23 cellular contexts compared by ENCODE assay signal in the genomic region with DNA sequence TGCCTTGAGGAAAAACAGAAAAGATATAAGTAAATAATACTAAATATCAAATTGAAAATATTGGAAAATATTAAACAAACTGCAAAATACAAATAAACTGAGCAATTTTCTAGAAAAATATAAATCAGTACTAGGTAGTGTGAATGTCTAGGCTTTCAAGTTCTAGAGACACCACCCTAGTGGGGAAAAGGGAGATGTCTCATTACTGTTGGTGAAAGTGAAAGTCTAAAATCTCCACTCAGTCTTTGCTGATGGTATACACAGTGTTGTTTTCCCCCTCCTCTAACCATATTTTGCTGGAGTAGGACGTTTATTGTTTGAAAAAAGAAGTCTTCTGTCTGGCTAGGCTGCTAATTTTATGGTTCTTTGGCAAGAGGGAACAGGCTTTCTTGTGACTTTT.
A peak's percentile ranks its signal among the peaks of the same experiment; 100 is the strongest.
DNase-seq lines count a peak whose midpoint lies in the region; ATAC-seq and TF ChIP-seq lines count a peak whose summit lies in the region.
"Had no signal": no experiment of that assay in that cellular context is flagged by ENCODE, and none has a peak within 500 bp of the region (broad histone marks: within the 10 kb centered on the region; RNA-seq: fewer than 3 reads in every experiment).

No MANE protein-coding gene starts in this region.

- no peak overlapping the region for H3K27ac ChIP-seq in PC-3 (ENCODE audit: low read length)
- H3K27ac ChIP-seq: colonic mucosa, heart right ventricle, left ventricle myocardium inferior, neural progenitor cell, spleen, tibial nerve had no signal

- TF ChIP-seq CTCF in BE2C (IDR thresholded peaks at IDR 0.05; ENCODE audit: low read depth, low read length) (peak; percentile 18; the same call in 1 of the 2 replicates), PC-3 (conservative IDR thresholded peaks at IDR 0.05; ENCODE audit: low read depth, low read length) (no peak), fibroblast of pulmonary artery (IDR thresholded peaks at IDR 0.05; ENCODE audit: low read length, missing control alignments) (peak; percentile 14)

- no peaks in the 10 kb centered on the region for H3F3A ChIP-seq in PC-3 (ENCODE audit: low read length, unreplicated experiment)

- H4K20me1 ChIP-seq in PC-3 (ENCODE audit: low read length): no peaks in the 10 kb centered on the region

- no peaks in the 10 kb centered on the region for H3K9me2 ChIP-seq in PC-3 (replicated peaks; ENCODE audit: low read length)

- intact Hi-C loops in PC-3 (cut with micrococcal nuclease): no loop called here

- no peak for DNase-seq in BE2C
- DNase-seq in H4 (ENCODE audit: low spot score): peak; percentile 13
- DNase-seq in PC-3: no peak
- peak; percentile 0 for DNase-seq in fibroblast of pulmonary artery (ENCODE audit: low read depth)
- no peak for DNase-seq in HT-29 (ENCODE audit: low spot score)
- no peak for DNase-seq in erythroblast (lab: John Stamatoyannopoulos, UW)
- no peak for DNase-seq in nucleus accumbens (lab: John Stamatoyannopoulos, UW)
- DNase-seq: activated CD4-positive, alpha-beta T cell treated with anti-CD3 and anti-CD28 coated beads, Interleukin-2, amount 10 ng/mL, durations not matched to agents 7 days and 5 days; activated naive CD8-positive, alpha-beta T cell treated with anti-CD3 and anti-CD28 coated beads, Interleukin-2, amount 10 ng/mL, durations not matched to agents 7 days and 5 days; colonic mucosa; endodermal cell; heart right ventricle; immature natural killer cell; left ventricle myocardium inferior; NCI-H524 treated with DMSO at 0.1 percent for 48 hours; Right ventricle myocardium superior; spleen; stimulated activated CD4-positive, alpha-beta T cell treated with anti-CD3 and anti-CD28 coated beads, Interleukin-4, amount 100 ng/mL, for 4 hours; stimulated activated naive CD8-positive, alpha-beta T cell treated with anti-CD3 and anti-CD28 coated beads, Interleukin-15, amount 100 ng/mL, for 72 hours had no signal

- H3K4me3 ChIP-seq in BE2C (ENCODE audit: low read depth, low read length): no peak overlapping the region
- H3K4me3 ChIP-seq in PC-3 (ENCODE audit: low read length): no peak overlapping the region
- H3K4me3 ChIP-seq in fibroblast of pulmonary artery (replicated peaks; ENCODE audit: low read depth, low read length): no peak overlapping the region
- H3K4me3 ChIP-seq: colonic mucosa, heart right ventricle, left ventricle myocardium inferior, neural progenitor cell, spleen, tibial nerve had no signal

- POLR2A ChIA-PET in PC-3 (lab: Charles Lee; ENCODE audit: unreplicated experiment): no interaction called here

- TF ChIP-seq POLR2A in erythroblast (IDR thresholded peaks at IDR 0.05; ENCODE audit: low read length): no peak

- H2AFZ ChIP-seq in PC-3 (ENCODE audit: low read length): peak overlapping the region; percentile 45; the same call in 1 of the 2 replicates
- H2AFZ ChIP-seq: neural progenitor cell had no signal

- no peaks in the 10 kb centered on the region for H3K27me3 ChIP-seq in BE2C
- no peaks in the 10 kb centered on the region for H3K27me3 ChIP-seq in PC-3 (ENCODE audit: low read length)
- H3K27me3 ChIP-seq: colonic mucosa, heart right ventricle, neural progenitor cell, spleen, tibial nerve had no signal

- ATAC-seq in PC-3 (no peak), HG02852 (IDR thresholded peaks at IDR 0.05; ENCODE audit: unreplicated experiment) (no peak)
- ATAC-seq: activated T-helper 17 cell treated with anti-CD3 and anti-CD28 coated beads, Interleukin-2, amount 50 U/mL, for 72 hours; heart right ventricle; stimulated activated naive CD8-positive, alpha-beta T cell treated with anti-CD3 and anti-CD28 coated beads, Interleukin-15, amount 100 ng/mL, for 72 hours had no signal

- no peaks in the 10 kb centered on the region for H3K79me2 ChIP-seq in PC-3 (ENCODE audit: low read length)

- H3K36me3 ChIP-seq in BE2C (no peaks in the 10 kb centered on the region), PC-3 (ENCODE audit: low read depth, low read length) (no peaks in the 10 kb centered on the region)
- H3K36me3 ChIP-seq: colonic mucosa, heart right ventricle, left ventricle myocardium inferior, neural progenitor cell, spleen, tibial nerve had no signal

- no peak overlapping the region for H3K9ac ChIP-seq in PC-3 (ENCODE audit: low read length)
- H3K9ac ChIP-seq: neural progenitor cell had no signal

- no peak overlapping the region for H3K4me2 ChIP-seq in PC-3 (ENCODE audit: low read length)
- H3K4me2 ChIP-seq: neural progenitor cell had no signal

- no peaks in the 10 kb centered on the region for H3K9me3 ChIP-seq in BE2C
- no peaks in the 10 kb centered on the region for H3K9me3 ChIP-seq in PC-3 (ENCODE audit: low read length)
- H3K9me3 ChIP-seq: colonic mucosa, left ventricle myocardium inferior had no signal

- H3K4me1 ChIP-seq in BE2C (no peaks in the 10 kb centered on the region), PC-3 (ENCODE audit: insufficient read depth, low read length) (peaks cover 4% of the 10 kb centered on the region; the same call in 1 of the 2 replicates)
- H3K4me1 ChIP-seq: colonic mucosa, heart right ventricle, left ventricle myocardium inferior, neural progenitor cell, spleen, tibial nerve had no signal

- CTCF ChIA-PET in PC-3 (lab: Charles Lee): no interaction called here

- BruUV-seq in PC-3 (replicated peaks; lab: Mats Ljungman, UMichigan): no TSS peak

Comparison
In these comparisons a context has a peak if more than half of its experiments do, and no peak if none do; other contexts are left out.
1. DNase-seq: peak in H4 (single experiment) and fibroblast of pulmonary artery (single experiment); none in BE2C (single experiment), PC-3 (single experiment), HT-29 (single experiment), erythroblast (0 of 2) and nucleus accumbens (0 of 56).